ENCODE assay signal across 8 cellular contexts in the genomic region with DNA sequence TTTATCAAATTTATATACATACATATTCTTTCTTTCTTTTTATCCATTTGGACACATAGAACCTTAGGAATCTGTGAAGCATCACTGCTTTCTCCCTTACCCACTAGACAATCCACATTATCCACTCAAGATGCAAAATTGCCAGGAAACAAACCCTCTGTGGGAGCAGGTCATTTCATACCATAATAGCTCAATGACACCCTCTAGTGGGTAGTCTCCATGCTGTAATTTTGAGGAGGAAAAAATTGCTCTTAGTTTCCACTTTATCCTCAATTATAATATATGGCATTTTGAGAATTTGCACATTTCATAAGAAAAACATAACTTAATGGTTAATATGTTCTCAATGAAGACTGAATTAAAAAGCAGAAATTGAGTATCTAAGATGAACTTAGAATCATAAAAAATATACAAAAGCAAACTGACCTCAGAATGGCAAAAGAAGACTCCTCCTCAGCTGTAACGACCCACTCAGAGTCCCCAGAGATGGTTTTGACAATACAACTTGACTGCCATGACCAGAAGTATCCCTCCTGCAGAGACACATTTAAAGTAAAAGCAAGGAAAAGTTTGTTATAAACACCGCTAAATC.
DNase-seq lines count a peak whose midpoint lies in the region; ATAC-seq, FAIRE-seq and TF ChIP-seq lines count a peak whose summit lies in the region.

No MANE protein-coding gene starts in this region.

- no peaks in the 10 kb centered on the region for H3K36me3 Mint-ChIP-seq in astrocyte (ENCODE audit: low read depth, unreplicated experiment)

- DNase-seq in ELR (ENCODE audit: low read depth) (peak; percentile 48), MV-4-11 (lab: John Stamatoyannopoulos, UW) (peak; percentile 4), astrocyte (ENCODE audit: low read depth) (peak; percentile 19), kidney glomerular epithelial cell (lab: John Stamatoyannopoulos, UW) (peak; percentile 24), GM19238 (ENCODE audit: insufficient read length, low spot score) (no peak), mesenteric fat pad (ENCODE audit: low spot score) (no peak)

- H3K4me3 Mint-ChIP-seq in astrocyte (ENCODE audit: unreplicated experiment), result no peak overlapping the region

- H3K27me3 ChIP-seq in astrocyte (ENCODE audit: insufficient read depth, low read length), result no peaks in the 10 kb centered on the region

- ATAC-seq in GM21529 (IDR thresholded peaks at IDR 0.05; ENCODE audit: unreplicated experiment) (peak; percentile 46), HG03025 (IDR thresholded peaks at IDR 0.05; ENCODE audit: low FRiP score, unreplicated experiment) (no peak)

- no peaks in the 10 kb centered on the region for H3K79me2 ChIP-seq in astrocyte (ENCODE audit: insufficient read depth, low read length)

- no peak overlapping the region for H3K27ac ChIP-seq in astrocyte (ENCODE audit: low read depth, low read length)

- H3K9me3 ChIP-seq in astrocyte (ENCODE audit: insufficient read depth, low read depth, low read length), result no peaks in the 10 kb centered on the region

- no peaks in the 10 kb centered on the region for H3K36me3 ChIP-seq in astrocyte (ENCODE audit: insufficient read depth, low read length)

- H2AFZ ChIP-seq in astrocyte (ENCODE audit: low read depth, low read length), result no peak overlapping the region

- H3K9ac ChIP-seq in astrocyte (ENCODE audit: low read length), result no peak overlapping the region

- H3K4me3 ChIP-seq in astrocyte (ENCODE audit: insufficient read depth, low read depth, low read length), result no peak overlapping the region

- peak; percentile 89 for TF ChIP-seq CTCF in astrocyte (IDR thresholded peaks at IDR 0.05; ENCODE audit: insufficient read depth, low read depth, low read length)

- peak overlapping the region; percentile 96 for H3K27ac Mint-ChIP-seq in astrocyte (ENCODE audit: unreplicated experiment)

- no peaks in the 10 kb centered on the region for H4K20me1 ChIP-seq in astrocyte (ENCODE audit: insufficient read depth, low read length)

- H3K4me2 ChIP-seq in astrocyte (ENCODE audit: low read length), result no peak overlapping the region

- no peak for FAIRE-seq in astrocyte (lab: Jason Lieb, UNC)

- no peaks in the 10 kb centered on the region for H3K9me3 Mint-ChIP-seq in astrocyte (ENCODE audit: unreplicated experiment)

- H3K27me3 Mint-ChIP-seq in astrocyte (ENCODE audit: low read depth, unreplicated experiment), result no peaks in the 10 kb centered on the region

- H3K4me1 ChIP-seq in astrocyte (ENCODE audit: insufficient read depth, low read length), result peaks cover 10% of the 10 kb centered on the region

- H3K4me1 Mint-ChIP-seq in astrocyte (ENCODE audit: low read depth, unreplicated experiment), result peaks cover 54% of the 10 kb centered on the region

Comparison
In these comparisons a context has a peak if more than half of its experiments do, and no peak if none do; other contexts are left out.
1. DNase-seq: peak in ELR (single experiment), MV-4-11 (single experiment), astrocyte (single experiment) and kidney glomerular epithelial cell (single experiment); none in GM19238 (single experiment) and mesenteric fat pad (single experiment).